ENCODE assay signal across 8 cellular contexts in the genomic region with DNA sequence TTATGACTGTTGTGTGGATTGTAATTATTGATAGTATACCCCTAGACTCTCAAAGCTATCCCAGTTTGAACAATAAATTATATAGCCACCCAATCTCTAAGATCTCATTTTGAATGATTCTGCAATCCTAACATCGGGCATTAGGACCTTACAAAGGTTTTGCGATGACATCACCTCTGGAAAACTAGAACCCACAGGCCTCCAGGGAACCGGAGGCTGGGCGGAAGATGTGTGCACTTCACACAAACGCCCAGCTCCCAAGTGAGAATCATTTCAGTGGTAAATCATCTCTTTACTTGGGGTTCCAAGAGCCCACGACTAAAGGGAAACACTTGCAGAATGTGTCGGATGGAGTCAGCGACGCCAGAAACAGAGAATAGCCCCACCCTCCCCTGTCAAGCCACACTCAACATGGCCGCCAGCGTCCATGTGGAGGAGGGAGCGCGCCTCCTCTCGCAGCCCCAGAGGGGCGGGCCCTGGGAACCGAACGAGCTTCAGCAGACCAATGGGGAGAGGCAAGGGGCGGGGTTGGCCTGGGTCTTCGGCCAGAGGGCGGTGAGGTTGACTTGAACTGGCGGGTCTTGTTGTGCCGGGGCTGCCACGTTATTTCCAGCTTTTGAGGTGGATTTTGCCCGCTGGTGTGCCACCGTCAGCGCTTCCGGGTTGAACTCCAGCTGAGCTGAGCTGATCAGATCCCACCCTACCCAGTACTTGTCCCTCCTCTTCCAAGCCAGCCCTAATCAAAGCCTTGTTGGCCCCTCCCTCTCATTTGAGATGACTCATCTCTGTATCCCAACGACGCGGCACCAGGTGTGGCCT. TPM values are rescaled to one million over a fixed set of nuclear protein-coding genes. Genes with fewer than 3 reads are reported as not detected.
DNase-seq lines count a peak whose midpoint lies in the region; ATAC-seq lines count a peak whose summit lies in the region.

No MANE protein-coding gene starts in this region.

- H3K4me2 ChIP-seq in mesendoderm (ENCODE audit: low read length), result peak overlapping the region; percentile 21

- H2BK120ac ChIP-seq in mesendoderm (ENCODE audit: low read depth, low read length), result peak overlapping the region; percentile 33

- in situ Hi-C loops in Caki2 (cut with HindIII; ENCODE audit: low pct_unique_long_range_greater_than_20kb, low sequenced_read_pairs), result no loop called here

- H3K23ac ChIP-seq in mesendoderm (ENCODE audit: low read length), result no peak overlapping the region

- no CpG with 5 or more reads among the region's 30 CpGs for WGBS in mesendoderm (ENCODE audit: extremely low coverage, insufficient coverage, low lambda C conversion rate)

- H2BK15ac ChIP-seq in mesendoderm (replicated peaks; ENCODE audit: low read depth), result no peak overlapping the region

- peak overlapping the region; percentile 80 for H3K56ac ChIP-seq in mesendoderm (ENCODE audit: low read length)

- H3K4me3 ChIP-seq in endocrine pancreas (ENCODE audit: control insufficient read depth, insufficient read depth, low read length) (peak overlapping the region; percentile 76), mesendoderm (ENCODE audit: low read length) (peak overlapping the region; percentile 19)

- no peak overlapping the region for H4K5ac ChIP-seq in mesendoderm (ENCODE audit: low read length)

- peak; percentile 98 for DNase-seq in Caki2 (ENCODE audit: low read depth)
- DNase-seq in HUDEP-2 (lab: John Stamatoyannopoulos, UW; ENCODE audit: unreplicated experiment in 76 of 76), result peak; percentile 64 to 98 (median 96)
- peak; percentile 98 for DNase-seq in NOMO-1 treated with dmso at 0.1 percent for 144 hours (lab: John Stamatoyannopoulos, UW; ENCODE audit: unreplicated experiment)
- peak; percentile 95 for DNase-seq in activated CD8-positive, alpha-beta memory T cell treated with anti-CD3 and anti-CD28 coated beads, Interleukin-2, amount 50 U/mL, for 1 hour (ENCODE audit: extremely low read depth)
- peak; percentile 100 for DNase-seq in mesendoderm
- DNase-seq in stimulated activated CD8-positive, alpha-beta memory T cell treated with anti-CD3 and anti-CD28 coated beads, Interleukin-12 subunit alpha, Interleukin-12 subunit beta, amount 100 ng/mL, for 4 hours (ENCODE audit: low read depth), result peak; percentile 95

- H2AK5ac ChIP-seq in mesendoderm (ENCODE audit: low read length), result no peak overlapping the region

- H3K79me1 ChIP-seq in mesendoderm (ENCODE audit: low read length), result no peaks in the 10 kb centered on the region

- H3K36me3 ChIP-seq in endocrine pancreas (ENCODE audit: control insufficient read depth, insufficient read depth, low read length) (no peaks in the 10 kb centered on the region), mesendoderm (ENCODE audit: control insufficient read depth, insufficient read depth, low read length) (no peaks in the 10 kb centered on the region)

- H3K9me3 ChIP-seq in endocrine pancreas (ENCODE audit: control insufficient read depth, low read length), result no peaks in the 10 kb centered on the region

- H2BK5ac ChIP-seq in mesendoderm (ENCODE audit: low read length), result no peak overlapping the region

- H3K4me1 ChIP-seq in endocrine pancreas (ENCODE audit: control insufficient read depth, insufficient read depth, low read length), result peaks cover 6% of the 10 kb centered on the region
- no peaks in the 10 kb centered on the region for H3K4me1 ChIP-seq in mesendoderm (ENCODE audit: control insufficient read depth, low read depth, low read length)

- no peaks in the 10 kb centered on the region for H3K27me3 ChIP-seq in endocrine pancreas (ENCODE audit: control insufficient read depth, insufficient read depth, low read length)
- H3K27me3 ChIP-seq in mesendoderm (ENCODE audit: insufficient read depth, low read length, poor library complexity), result no peaks in the 10 kb centered on the region

- peak; percentile 97 for ATAC-seq in GM21390 (IDR thresholded peaks at IDR 0.05; ENCODE audit: unreplicated experiment)

- H3K9ac ChIP-seq in endocrine pancreas (ENCODE audit: control insufficient read depth, insufficient read depth, low read length) (peak overlapping the region; percentile 82), mesendoderm (ENCODE audit: low read length) (peak overlapping the region; percentile 64)

- H4K8ac ChIP-seq in mesendoderm (ENCODE audit: low read depth, low read length), result no peak overlapping the region

- H3K4ac ChIP-seq in mesendoderm (ENCODE audit: low read depth, low read length), result no peak overlapping the region

- H3K79me2 ChIP-seq in mesendoderm (ENCODE audit: control insufficient read depth, insufficient read depth, low read length), result no peaks in the 10 kb centered on the region

- H3K27ac ChIP-seq in mesendoderm (ENCODE audit: low read depth, low read length), result peak overlapping the region; percentile 89

- peak overlapping the region; percentile 54 for H3K18ac ChIP-seq in mesendoderm (ENCODE audit: low read length)

RNA-seq across cellular contexts. Expression of a gene that starts 8.4 kb away (rescaled TPM):
- total RNA-seq in Caki2 (2014; rRNA removed; shearing (Covaris generic); ENCODE audit: low replicate concordance), result 27.5 and 44.3 TPM in 2 replicates
- polyA plus RNA-seq in mesendoderm (2013, experiment 1 of 2), result 64.4 TPM
- polyA plus RNA-seq in mesendoderm (2013, experiment 2 of 2), result 61.6 TPM

RNA-seq across cellular contexts. Expression of a gene that starts 18.4 kb away (rescaled TPM):
- total RNA-seq in Caki2 (2014; rRNA removed; shearing (Covaris generic); ENCODE audit: low replicate concordance), result 82.9 and 88.0 TPM in 2 replicates
- polyA plus RNA-seq in mesendoderm (2013, experiment 1 of 2), result 65.0 TPM
- polyA plus RNA-seq in mesendoderm (2013, experiment 2 of 2), result 63.8 TPM

Comparison
In these comparisons a context has a peak if more than half of its experiments do, and no peak if none do; other contexts are left out.
1. Peak in every context shown above with its lines: DNase-seq, ATAC-seq, H3K4me3 ChIP-seq and H3K27ac ChIP-seq.